ENCODE assay signal across 24 cellular contexts in the genomic region with DNA sequence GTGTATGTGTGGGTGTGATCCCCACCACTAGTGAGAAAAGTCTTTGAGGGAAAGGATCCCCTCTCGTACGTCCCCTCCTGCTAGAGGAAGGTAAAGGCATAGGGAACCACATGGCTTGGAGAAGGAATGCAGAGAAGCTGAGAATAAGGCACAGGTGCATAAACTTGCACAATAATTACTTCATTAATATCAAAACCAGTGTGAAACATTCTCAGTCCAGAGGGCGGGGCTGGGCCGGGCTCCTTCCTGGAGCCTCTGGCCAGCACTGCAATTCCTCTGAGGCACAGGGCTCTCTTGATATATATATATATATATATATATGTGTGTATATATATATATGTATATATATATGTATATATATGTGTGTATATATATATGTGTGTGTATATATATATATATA.
DNase-seq lines count a peak whose midpoint lies in the region; ATAC-seq, FAIRE-seq and TF ChIP-seq lines count a peak whose summit lies in the region.
"Had no signal": no experiment of that assay in that cellular context is flagged by ENCODE, and none has a peak within 500 bp of the region (broad histone marks: within the 10 kb centered on the region; RNA-seq: fewer than 3 reads in every experiment).

No MANE protein-coding gene starts in this region.

- intact Hi-C loops in gastrocnemius medialis (cut with DNase I; ENCODE audit: low total_unique reads): no loop called here

- H3K23ac ChIP-seq in neuronal stem cell (ENCODE audit: low read depth, low read length, poor library complexity): no peak overlapping the region

- H3K27ac Mint-ChIP-seq in astrocyte (ENCODE audit: unreplicated experiment): peak overlapping the region; percentile 34
- H3K27ac Mint-ChIP-seq: CD4-positive, alpha-beta memory T cell; IgD-negative memory B cell had no signal

- no peak overlapping the region for H2BK5ac ChIP-seq in neuronal stem cell (ENCODE audit: low read length)

- H2BK15ac ChIP-seq in neuronal stem cell (ENCODE audit: low read length): peak overlapping the region; percentile 79

- no peak for ATAC-seq in gastrocnemius medialis
- ATAC-seq: GM12878 had no signal

- peaks cover 9% of the 10 kb centered on the region for H3K4me1 Mint-ChIP-seq in astrocyte (ENCODE audit: low read depth, unreplicated experiment)
- H3K4me1 Mint-ChIP-seq: CD4-positive, alpha-beta memory T cell; IgD-negative memory B cell had no signal

- H3K4me1 ChIP-seq in astrocyte (ENCODE audit: insufficient read depth, low read length): peaks cover 3% of the 10 kb centered on the region
- H3K4me1 ChIP-seq in neuronal stem cell (ENCODE audit: control insufficient read depth in 2 of 2, insufficient read depth in 1 of 2, low read depth in 1 of 2, low read length in 2 of 2): peaks cover 0 to 8% of the 10 kb centered on the region in 2 donors
- peaks cover 0 to 7% of the 10 kb centered on the region in 2 donors for H3K4me1 ChIP-seq in gastrocnemius medialis
- H3K4me1 ChIP-seq: HAP-1 had no signal

- H3K9me3 ChIP-seq in astrocyte (ENCODE audit: insufficient read depth, low read depth, low read length) (no peaks in the 10 kb centered on the region), neuronal stem cell (replicated peaks in 1 of 2; ENCODE audit: control insufficient read depth in 2 of 2, insufficient read depth in 1 of 2, low read depth in 1 of 2, low read length in 2 of 2) (no peaks in the 10 kb centered on the region), gastrocnemius medialis (no peaks in the 10 kb centered on the region)
- H3K9me3 ChIP-seq: HAP-1 had no signal

- H3K4me3 ChIP-seq in astrocyte (ENCODE audit: insufficient read depth, low read depth, low read length) (no peak overlapping the region), neuronal stem cell (ENCODE audit: low read length in 2 of 2) (peak overlapping the region in 1 of 2 donors; percentile 1), gastrocnemius medialis (no peak overlapping the region)
- H3K4me3 ChIP-seq: GM12878, GM23248, HAP-1 had no signal

- no peak for DNase-seq in astrocyte (ENCODE audit: low read depth)
- DNase-seq in kidney tubule cell (ENCODE audit: low spot score): peak; percentile 23
- DNase-seq in neuronal stem cell (ENCODE audit: low spot score): no peak
- DNase-seq in gastrocnemius medialis: no peak
- DNase-seq in HCEC 1CT: no peak
- no peak for DNase-seq in NK-92 (lab: John Stamatoyannopoulos, UW; ENCODE audit: unreplicated experiment)
- DNase-seq in GM19239 (ENCODE audit: insufficient read length, low spot score): no peak
- DNase-seq: C1 segment of cervical spinal cord; CD4-positive, alpha-beta memory T cell; COR-L47; GDM1; GM23248; MM.1S; NCI-H1417; NCI-H1694 treated with DMSO at 0.1 percent for 48 hours; NCI-H2081; NCI-H2227 treated with DMSO at 0.1 percent for 48 hours; NCI-H526 treated with DMSO at 0.1 percent for 48 hours; RPMI8226; SHP77 had no signal

- no CpG with 5 or more reads among the region's 4 CpGs for WGBS in neuronal stem cell (ENCODE audit: extremely low coverage in 2 of 2, insufficient read length in 2 of 2, insufficient replicate concordance in 1 of 2), 2 donors

- H3K9ac ChIP-seq in astrocyte (ENCODE audit: low read length) (no peak overlapping the region), neuronal stem cell (ENCODE audit: low read depth, low read length, poor library complexity) (no peak overlapping the region)
- H3K9ac ChIP-seq: GM23248, KMS-11 had no signal

- FAIRE-seq in astrocyte (lab: Jason Lieb, UNC) (no peak), GM19239 (lab: Jason Lieb, UNC) (no peak)
- FAIRE-seq: GM12878 had no signal

- H3K4me3 Mint-ChIP-seq in astrocyte (ENCODE audit: unreplicated experiment): no peak overlapping the region
- H3K4me3 Mint-ChIP-seq: CD4-positive, alpha-beta memory T cell; IgD-negative memory B cell had no signal

- H3K36me3 ChIP-seq in astrocyte (ENCODE audit: insufficient read depth, low read length): no peaks in the 10 kb centered on the region
- no peaks in the 10 kb centered on the region for H3K36me3 ChIP-seq in neuronal stem cell (replicated peaks in 1 of 2; ENCODE audit: control insufficient read depth in 2 of 2, insufficient read depth in 2 of 2, low read length in 2 of 2)
- H3K36me3 ChIP-seq in gastrocnemius medialis: no peaks in the 10 kb centered on the region
- H3K36me3 ChIP-seq: HAP-1 had no signal

- H2AK5ac ChIP-seq in neuronal stem cell (ENCODE audit: low read depth, low read length): peak overlapping the region; percentile 14

- no peaks in the 10 kb centered on the region for H3K27me3 ChIP-seq in astrocyte (ENCODE audit: insufficient read depth, low read length)
- peaks cover 0 to 5% (median 0%) of the 10 kb centered on the region in 3 experiments for H3K27me3 ChIP-seq in neuronal stem cell (ENCODE audit: control insufficient read depth in 3 of 3, insufficient read depth in 3 of 3, low read depth in 1 of 3, low read length in 3 of 3)
- no peaks in the 10 kb centered on the region for H3K27me3 ChIP-seq in gastrocnemius medialis

- TF ChIP-seq CTCF in astrocyte (IDR thresholded peaks at IDR 0.05; ENCODE audit: insufficient read depth, low read depth, low read length): no peak
- no peak for TF ChIP-seq CTCF in gastrocnemius medialis (IDR thresholded peaks at IDR 0.05 in 4 of 5, conservative IDR thresholded peaks at IDR 0.05 in 1 of 5)

- H3K4me2 ChIP-seq in astrocyte (ENCODE audit: low read length) (no peak overlapping the region), neuronal stem cell (ENCODE audit: insufficient read depth, low read length, poor library complexity, severe bottlenecking) (no peak overlapping the region)
- H3K4me2 ChIP-seq: KMS-11 had no signal

- in situ Hi-C loops in gastrocnemius medialis (cut with MboI; ENCODE audit: low sequenced_read_pairs in 4 of 4): no loop called here

- no peaks in the 10 kb centered on the region for H3K79me2 ChIP-seq in astrocyte (ENCODE audit: insufficient read depth, low read length)

- H3K27ac ChIP-seq in astrocyte (ENCODE audit: low read depth, low read length): no peak overlapping the region
- H3K27ac ChIP-seq in neuronal stem cell (replicated peaks; ENCODE audit: low read length): no peak overlapping the region
- H3K27ac ChIP-seq in gastrocnemius medialis: no peak overlapping the region
- H3K27ac ChIP-seq: GM23248, KMS-11 had no signal

- H4K91ac ChIP-seq in neuronal stem cell (ENCODE audit: low read depth, low read length, poor library complexity): no peak overlapping the region

- TF ChIP-seq POLR2A in gastrocnemius medialis (IDR thresholded peaks at IDR 0.05): no peak

- no peaks in the 10 kb centered on the region for H3K79me1 ChIP-seq in neuronal stem cell (ENCODE audit: low read depth, low read length)

- H3K36me3 Mint-ChIP-seq in astrocyte (ENCODE audit: low read depth, unreplicated experiment): no peaks in the 10 kb centered on the region
- H3K36me3 Mint-ChIP-seq: CD4-positive, alpha-beta memory T cell; IgD-negative memory B cell had no signal

- H3K18ac ChIP-seq in neuronal stem cell (ENCODE audit: low read length): peak overlapping the region; percentile 61

- no peak overlapping the region for H2AFZ ChIP-seq in astrocyte (ENCODE audit: low read depth, low read length)
- H2AFZ ChIP-seq in neuronal stem cell (ENCODE audit: low read length): no peak overlapping the region

- H3K4ac ChIP-seq in neuronal stem cell (ENCODE audit: low read length): no peak overlapping the region

- H2BK120ac ChIP-seq in neuronal stem cell (ENCODE audit: low read depth, low read length): no peak overlapping the region

- H2BK12ac ChIP-seq in neuronal stem cell (ENCODE audit: low read length): no peak overlapping the region

- no peaks in the 10 kb centered on the region for H4K20me1 ChIP-seq in astrocyte (ENCODE audit: insufficient read depth, low read length)

- H3K9me3 Mint-ChIP-seq in astrocyte (ENCODE audit: unreplicated experiment): peaks cover 3% of the 10 kb centered on the region
- H3K9me3 Mint-ChIP-seq: CD4-positive, alpha-beta memory T cell; IgD-negative memory B cell had no signal

- H3K14ac ChIP-seq in neuronal stem cell (ENCODE audit: low read length): no peak overlapping the region

- H4K8ac ChIP-seq in neuronal stem cell (ENCODE audit: low read depth, low read length): no peak overlapping the region

- H3K27me3 Mint-ChIP-seq in astrocyte (ENCODE audit: low read depth, unreplicated experiment): peaks cover 2% of the 10 kb centered on the region
